In genomic region chr19:40612831-40613668, GRCh38 we compare ENCODE assay signal across 8 cellular contexts. TPM values are rescaled to one million over a fixed set of nuclear protein-coding genes. Genes with fewer than 3 reads are reported as not detected.
DNase-seq lines count a peak whose midpoint lies in the region; ATAC-seq and TF ChIP-seq lines count a peak whose summit lies in the region.

No MANE protein-coding gene starts in this region.

- TF ChIP-seq CTCF in fibroblast of mammary gland (conservative IDR thresholded peaks at IDR 0.05; ENCODE audit: control insufficient read depth, insufficient read depth, low read depth, low read length) (no peak), prostate gland (IDR thresholded peaks at IDR 0.05) (no peak)

- intact Hi-C loops in prostate gland (cut with DNase I): no loop called here

- TF ChIP-seq POLR2A in prostate gland (IDR thresholded peaks at IDR 0.05): no peak

- H3K27me3 ChIP-seq in prostate gland (replicated peaks; ENCODE audit: insufficient read depth): no peaks in the 10 kb centered on the region

- H3K27ac ChIP-seq in prostate gland: peak overlapping the region; percentile 77 to 86

- no peaks in the 10 kb centered on the region for H3K9me3 ChIP-seq in prostate gland

- no peaks in the 10 kb centered on the region for H3K4me1 ChIP-seq in prostate gland (replicated peaks)

- WGBS in prostate gland: 38% methylated on average over 49 of the region's 49 CpGs

- no peaks in the 10 kb centered on the region for H3K36me3 ChIP-seq in prostate gland

- H3K4me3 ChIP-seq in fibroblast of mammary gland (ENCODE audit: control insufficient read depth, low read depth, low read length) (peak overlapping the region; percentile 77), prostate gland (peak overlapping the region; percentile 46 to 48)

- DNase-seq in DMS153 (lab: John Stamatoyannopoulos, UW) (peak; percentile 56), NCI-H1930 (lab: John Stamatoyannopoulos, UW) (peak; percentile 62 to 65), fibroblast of mammary gland (ENCODE audit: low read depth) (peak; percentile 38), prostate gland (ENCODE audit: low spot score) (peak; percentile 37), ureter (ENCODE audit: low spot score) (no peak), DMS 273 treated with DMSO at 0.1 percent for 48 hours (lab: John Stamatoyannopoulos, UW) (no peak)
- peak; percentile 83 for DNase-seq in activated CD8-positive, alpha-beta memory T cell treated with anti-CD3 and anti-CD28 coated beads, Interleukin-2, amount 50 U/mL, for 4 hours

- no peak for ATAC-seq in GM18511 (IDR thresholded peaks at IDR 0.05; ENCODE audit: unreplicated experiment)

RNA-seq across cellular contexts. Expression of gene LTBP4, which starts 11.9 kb away (rescaled TPM):
- 100 to 1,000 TPM; 160 to 500 TPM for total RNA-seq in prostate gland
- 239 TPM for total RNA-seq in ureter

RNA-seq across cellular contexts. Expression of gene SHKBP1, which starts 36.4 kb away (rescaled TPM):
- total RNA-seq in prostate gland: 10 to 100 TPM; 54.6 to 91.6 TPM
- 61.2 TPM for total RNA-seq in ureter

Comparison
In these comparisons a context has a peak if more than half of its experiments do, and no peak if none do; other contexts are left out.
1. DNase-seq: peak in DMS153 (single experiment), NCI-H1930 (2 of 2), activated CD8-positive, alpha-beta memory T cell treated with anti-CD3 and anti-CD28 coated beads, Interleukin-2, amount 50 U/mL, for 4 hours (single experiment), fibroblast of mammary gland (single experiment) and prostate gland (single experiment); none in ureter (single experiment) and DMS 273 treated with DMSO at 0.1 percent for 48 hours (single experiment).